In genomic region chr7:138239244-138239643, GRCh38 we compare ENCODE assay signal across 16 cellular contexts.
DNase-seq lines count a peak whose midpoint lies in the region; ATAC-seq and TF ChIP-seq lines count a peak whose summit lies in the region.
"Had no signal": no experiment of that assay in that cellular context is flagged by ENCODE, and none has a peak within 500 bp of the region (broad histone marks: within the 10 kb centered on the region; RNA-seq: fewer than 3 reads in every experiment).

No MANE protein-coding gene starts in this region.

- WGBS in heart right ventricle, 2 donors = 58 to 75% methylated on average over 2 of the region's 2 CpGs

- H3K27ac ChIP-seq in heart right ventricle = no peak overlapping the region
- H3K27ac ChIP-seq: stomach, vagina had no signal

- intact Hi-C loops in heart right ventricle (cut with DNase I) = no loop called here

- TF ChIP-seq CTCF in omental fat pad (IDR thresholded peaks at IDR 0.05) (no peak), heart right ventricle (IDR thresholded peaks at IDR 0.05) (no peak)

- H3K9me3 ChIP-seq in adipocyte (ENCODE audit: control insufficient read depth, low read length) (peaks cover 3% of the 10 kb centered on the region), heart right ventricle (peaks cover 0 to 15% (median 6%) of the 10 kb centered on the region in 11 donors)

- no peak overlapping the region for H3K4me3 ChIP-seq in adipocyte (ENCODE audit: low read length)
- no peak overlapping the region for H3K4me3 ChIP-seq in heart right ventricle
- H3K4me3 ChIP-seq: stomach, vagina had no signal

- peak; percentile 20 for DNase-seq in EL
- peak; percentile 70 for DNase-seq in MV-4-11 (lab: John Stamatoyannopoulos, UW)
- peak; percentile 2 for DNase-seq in adipocyte (ENCODE audit: low read depth)
- DNase-seq in iris pigment epithelial cell (ENCODE audit: low read depth) = peak; percentile 65
- DNase-seq in NK-92 (lab: John Stamatoyannopoulos, UW; ENCODE audit: unreplicated experiment) = no peak
- no peak for DNase-seq in omental fat pad (ENCODE audit: low spot score)
- DNase-seq in dermis blood vessel endothelial cell = no peak
- DNase-seq in heart right ventricle = no peak
- DNase-seq: Kasumi-1, kidney, NCI-H187 treated with DMSO at 0.1 percent for 48 hours, NCI-H526 treated with DMSO at 0.1 percent for 48 hours, SHP77 treated with DMSO at 0.1 percent for 48 hours, stomach, T-helper 2 cell had no signal

- ATAC-seq in omental fat pad (ENCODE audit: low FRiP score) = no peak
- ATAC-seq in heart right ventricle = no peak

- H3K9ac ChIP-seq in adipocyte (ENCODE audit: low read length) = no peak overlapping the region

- H3K36me3 ChIP-seq in adipocyte (ENCODE audit: control insufficient read depth, insufficient read depth, low read length, severe bottlenecking) (no peaks in the 10 kb centered on the region), heart right ventricle (no peaks in the 10 kb centered on the region)
- H3K36me3 ChIP-seq: stomach, vagina had no signal

- H3K27me3 ChIP-seq in adipocyte (replicated peaks; ENCODE audit: control insufficient read depth, insufficient read depth, low read length) (no peaks in the 10 kb centered on the region), heart right ventricle (no peaks in the 10 kb centered on the region)
- H3K27me3 ChIP-seq: stomach, vagina had no signal

- H3K4me1 ChIP-seq in adipocyte (ENCODE audit: control insufficient read depth, insufficient read depth, low read length) = no peaks in the 10 kb centered on the region
- H3K4me1 ChIP-seq in heart right ventricle = no peaks in the 10 kb centered on the region
- H3K4me1 ChIP-seq: vagina had no signal

Comparison
In these comparisons a context has a peak if more than half of its experiments do, and no peak if none do; other contexts are left out.
1. DNase-seq: peak in EL (single experiment), MV-4-11 (single experiment), adipocyte (single experiment) and iris pigment epithelial cell (single experiment); none in NK-92 (single experiment), omental fat pad (single experiment), dermis blood vessel endothelial cell (single experiment) and heart right ventricle (0 of 2).